In the genomic region with DNA sequence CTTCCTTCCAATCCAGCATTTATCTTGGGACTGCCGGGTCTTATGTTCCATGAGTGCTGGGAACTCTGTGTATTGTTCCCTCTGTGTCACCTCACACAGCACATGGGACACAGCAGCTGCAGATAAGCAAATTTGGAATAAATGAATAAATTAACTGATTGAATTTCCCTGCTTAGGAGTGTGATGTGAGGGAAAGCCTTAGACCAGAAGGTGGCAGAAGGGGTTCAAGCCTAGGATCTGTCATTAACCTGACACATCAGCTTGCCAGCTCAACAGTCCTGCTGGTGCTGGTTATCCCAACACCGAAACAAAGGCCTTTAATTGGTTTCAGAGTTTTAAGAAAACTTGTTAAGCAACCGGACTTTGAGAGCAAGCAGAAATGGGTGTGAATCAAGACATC, we compare ENCODE assay signal across 14 cellular contexts.
DNase-seq lines count a peak whose midpoint lies in the region; ATAC-seq and TF ChIP-seq lines count a peak whose summit lies in the region.
"Had no signal": no experiment of that assay in that cellular context is flagged by ENCODE, and none has a peak within 500 bp of the region (broad histone marks: within the 10 kb centered on the region; RNA-seq: fewer than 3 reads in every experiment).

No MANE protein-coding gene starts in this region.

- H3K36me3 ChIP-seq in Panc1 (ENCODE audit: control insufficient read depth, insufficient read depth, low read length) (no peaks in the 10 kb centered on the region; the same call in 1 of the 2 replicates), heart right ventricle (no peaks in the 10 kb centered on the region)
- H3K36me3 ChIP-seq: transverse colon had no signal

- in situ Hi-C loops in Panc1 (cut with HindIII; ENCODE audit: low pct_unique_long_range_greater_than_20kb, low sequenced_read_pairs): no loop called here

- H3K9me3 ChIP-seq in Panc1 (ENCODE audit: control insufficient read depth, insufficient read depth, low read depth, low read length) (no peaks in the 10 kb centered on the region), heart right ventricle (no peaks in the 10 kb centered on the region)
- H3K9me3 ChIP-seq: transverse colon had no signal

- CTCF ChIA-PET in Panc1 (lab: Charles Lee): no interaction called here

- BruUV-seq in Panc1 (replicated peaks; lab: Mats Ljungman, UMichigan): no TSS peak

- H3K27me3 ChIP-seq in Panc1 (ENCODE audit: control insufficient read depth, insufficient read depth, low read length): no peaks in the 10 kb centered on the region
- H3K27me3 ChIP-seq in heart right ventricle: no peaks in the 10 kb centered on the region
- H3K27me3 ChIP-seq: transverse colon had no signal

- ATAC-seq in Panc1: no peak
- ATAC-seq in heart right ventricle: peak in 6 of 8 donors; percentile 66 to 92 (median 84)
- ATAC-seq in GM18520 (IDR thresholded peaks at IDR 0.05; ENCODE audit: unreplicated experiment): no peak

- H3K4me1 ChIP-seq in Panc1 (ENCODE audit: control insufficient read depth, insufficient read depth, low read length) (no peaks in the 10 kb centered on the region), heart right ventricle (peaks cover 0 to 17% (median 0%) of the 10 kb centered on the region in 9 donors)
- H3K4me1 ChIP-seq: transverse colon had no signal

- no peak overlapping the region for H3K27ac ChIP-seq in Panc1 (ENCODE audit: low read length)
- no peak overlapping the region for H3K27ac ChIP-seq in heart right ventricle
- H3K27ac ChIP-seq: skin epidermis, transverse colon had no signal

- intact Hi-C loops in Panc1 (cut with micrococcal nuclease; ENCODE audit: unreplicated experiment): no loop called here
- intact Hi-C loops in heart right ventricle (cut with DNase I): loop anchor here in 9 of 10 donors (1.0 to 10.0 kb wide), 10 partner anchors 161 to 809 kb away; no protein-coding TSS in a partner anchor

- WGBS in heart right ventricle, 2 donors: 50 to 56% methylated on average over 3 of the region's 3 CpGs

- POLR2A ChIA-PET in Panc1 (lab: Charles Lee): no interaction called here

- DNase-seq in NCI-H82 (lab: John Stamatoyannopoulos, UW) (peak; percentile 18), NCI-H82 treated with DMSO at 0.1 percent for 48 hours (lab: John Stamatoyannopoulos, UW; ENCODE audit: unreplicated experiment) (no peak), Panc1 (ENCODE audit: low read depth, low spot score) (no peak), heart right ventricle (peak in 1 of 2 donors; percentile 30), renal cortical epithelial cell (ENCODE audit: low read depth) (peak; percentile 62), germinal center (ENCODE audit: low spot score) (no peak), SKM-1 treated with dmso at 0.1 percent for 144 hours (lab: John Stamatoyannopoulos, UW; ENCODE audit: unreplicated experiment) (no peak)
- DNase-seq: activated T-cell treated with anti-CD3 and anti-CD28 coated beads for 4 hours, aorta, NCI-H1436 treated with DMSO at 0.1 percent for 48 hours, RPMI8226, transverse colon had no signal

- peak; percentile 15; the same call in 1 of the 2 replicates for TF ChIP-seq CTCF in Panc1 (IDR thresholded peaks at IDR 0.05)
- peak; percentile 21 to 76 (median 61) for TF ChIP-seq CTCF in heart right ventricle (IDR thresholded peaks at IDR 0.05)

- no peak overlapping the region for H3K4me3 ChIP-seq in Panc1 (ENCODE audit: low read depth in 2 of 2, low read length in 2 of 2)
- H3K4me3 ChIP-seq in heart right ventricle: no peak overlapping the region
- H3K4me3 ChIP-seq: skin epidermis, transverse colon had no signal

Comparison
In these comparisons a context has a peak if more than half of its experiments do, and no peak if none do; other contexts are left out.
1. DNase-seq: peak in NCI-H82 (single experiment) and renal cortical epithelial cell (single experiment); none in NCI-H82 treated with DMSO at 0.1 percent for 48 hours (single experiment), Panc1 (single experiment), germinal center (single experiment) and SKM-1 treated with dmso at 0.1 percent for 144 hours (single experiment).
2. ATAC-seq: peak in heart right ventricle (6 of 8); none in Panc1 (single experiment) and GM18520 (single experiment).